In genomic region chr16:1999866-2000514, GRCh38 we compare ENCODE assay signal across 1 cellular context.
A peak's percentile ranks its signal among the peaks of the same experiment; 100 is the strongest.
TF ChIP-seq lines count a peak whose summit lies in the region.

No MANE protein-coding gene starts in this region.

TF ChIP-seq in K562, 482 proteins besides CTCF, POLR2A, EP300 and RAD21:
- peak; percentile 55 for TF ChIP-seq RBFOX2 (IDR thresholded peaks at IDR 0.05; ENCODE audit: low read depth, low read length)
- no peak for TF ChIP-seq ZKSCAN1 (IDR thresholded peaks at IDR 0.05; ENCODE audit: low read depth, low read length)
- TF ChIP-seq POLR2G (IDR thresholded peaks at IDR 0.05; ENCODE audit: low read depth, low read length), result peak; percentile 58
- TF ChIP-seq ARNT (IDR thresholded peaks at IDR 0.05), result no peak
- TF ChIP-seq MTA2 (IDR thresholded peaks at IDR 0.05; ENCODE audit: low read depth), result no peak
- no peak for TF ChIP-seq NR1H2 (CRISPR knock-in tag; IDR thresholded peaks at IDR 0.05)
- TF ChIP-seq ZKSCAN8 (CRISPR knock-in tag; IDR thresholded peaks at IDR 0.05), result no peak
